Comparison of ENCODE assay signal across 9 cellular contexts in the genomic region with DNA sequence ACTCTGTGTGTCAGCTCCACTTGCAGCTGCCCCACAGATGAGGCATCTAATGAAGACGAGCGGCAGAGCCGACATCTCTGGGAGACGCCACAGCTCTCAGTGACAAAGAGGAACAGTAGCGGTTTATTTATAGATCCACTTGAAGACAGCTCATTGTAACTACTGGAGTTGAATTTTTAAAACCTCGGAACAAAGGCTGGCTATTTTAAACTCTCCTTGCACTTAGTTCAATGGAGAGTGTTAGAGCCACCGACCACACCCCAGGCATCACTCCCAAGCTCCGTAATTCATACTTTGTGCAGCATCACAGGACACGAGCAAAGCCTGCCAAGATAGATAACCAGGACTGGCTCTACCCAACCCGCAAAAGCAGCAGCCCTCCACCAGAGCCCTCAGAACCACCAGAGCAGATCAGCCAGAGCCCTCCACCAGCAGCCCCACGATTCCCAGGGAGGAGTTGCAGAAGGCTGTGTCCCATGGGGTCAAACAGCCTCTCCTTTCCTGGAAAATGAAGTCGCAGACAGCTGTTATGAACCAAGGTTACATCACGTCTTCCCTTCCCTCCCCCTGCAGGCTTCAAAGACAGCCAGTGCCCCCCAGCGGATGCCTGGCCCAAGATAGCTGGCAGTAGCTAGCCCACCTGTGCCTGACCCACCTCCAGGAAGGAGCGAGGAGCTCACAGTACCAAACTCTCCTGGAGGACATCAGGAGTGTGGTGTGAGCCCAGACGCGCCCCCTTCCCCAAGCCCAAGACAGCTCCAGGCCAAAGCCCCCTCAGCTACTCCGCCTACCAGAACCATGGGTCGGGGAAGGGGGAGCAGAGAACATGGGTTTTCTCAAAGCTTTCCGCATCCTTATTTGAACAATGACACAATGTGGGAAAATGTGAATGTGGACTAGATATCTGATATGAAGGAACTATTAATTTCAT. TPM values are rescaled to one million over a fixed set of nuclear protein-coding genes. Genes with fewer than 3 reads are reported as not detected.
DNase-seq lines count a peak whose midpoint lies in the region; ATAC-seq and TF ChIP-seq lines count a peak whose summit lies in the region.
"Had no signal": no experiment of that assay in that cellular context is flagged by ENCODE, and none has a peak within 500 bp of the region (broad histone marks: within the 10 kb centered on the region; RNA-seq: fewer than 3 reads in every experiment).

No MANE protein-coding gene starts in this region.

- peaks cover 7% of the 10 kb centered on the region for H3K4me1 ChIP-seq in mesenchymal stem cell (ENCODE audit: control insufficient read depth, insufficient read depth, low read depth, low read length)

- no peaks in the 10 kb centered on the region for H3K27me3 ChIP-seq in mesenchymal stem cell (ENCODE audit: control insufficient read depth in 1 of 2, insufficient read depth in 1 of 2, low read length in 2 of 2)

- H2BK120ac ChIP-seq in mesenchymal stem cell (ENCODE audit: low read depth, low read length), result no peak overlapping the region

- whole genome bisulfite sequencing in mesenchymal stem cell, result 67% methylated on average over 19 of the region's 20 CpGs

- H3K4me1 Mint-ChIP-seq in activated T-cell treated with anti-CD3 and anti-CD28 coated beads, Interleukin-2, amount 50 U/mL, for 72 hours (ENCODE audit: low read depth), result no peaks in the 10 kb centered on the region
- H3K4me1 Mint-ChIP-seq in activated T-cell treated with anti-CD3 and anti-CD28 coated beads, Interleukin-2, amount 50 U/mL, for 4 hours (ENCODE audit: low read depth), result no peaks in the 10 kb centered on the region
- H3K4me1 Mint-ChIP-seq in activated naive CD8-positive, alpha-beta T cell treated with anti-CD3 and anti-CD28 coated beads, Interleukin-2, amount 50 U/mL, for 24 hours, result peaks cover 9% of the 10 kb centered on the region

- H3K27ac Mint-ChIP-seq in activated T-cell treated with anti-CD3 and anti-CD28 coated beads, Interleukin-2, amount 50 U/mL, for 72 hours, result peak overlapping the region; percentile 82
- H3K27ac Mint-ChIP-seq in activated naive CD8-positive, alpha-beta T cell treated with anti-CD3 and anti-CD28 coated beads, Interleukin-2, amount 50 U/mL, for 24 hours, result no peak overlapping the region
- H3K27ac Mint-ChIP-seq: activated naive CD4-positive, alpha-beta T cell treated with anti-CD3 and anti-CD28 coated beads, Interleukin-2, amount 50 U/mL, for 24 hours had no signal

- H3K23ac ChIP-seq in mesenchymal stem cell (ENCODE audit: low read length in 2 of 2), result no peak overlapping the region

- no peak overlapping the region for H3K27ac ChIP-seq in mesenchymal stem cell (ENCODE audit: low read length, poor library complexity, severe bottlenecking)

- H2AFZ ChIP-seq in mesenchymal stem cell (ENCODE audit: low read depth, low read length), result no peak overlapping the region

- no peak overlapping the region for H3K4me2 ChIP-seq in mesenchymal stem cell (ENCODE audit: low read length, poor library complexity, severe bottlenecking)

- no peaks in the 10 kb centered on the region for H3K9me3 ChIP-seq in mesenchymal stem cell (ENCODE audit: control insufficient read depth, low read length)

- peak overlapping the region; percentile 16 for H3K9ac ChIP-seq in mesenchymal stem cell (ENCODE audit: low read length)

- peak overlapping the region; percentile 7 to 21 for H3K14ac ChIP-seq in mesenchymal stem cell (ENCODE audit: low read length in 2 of 2)

- no peak overlapping the region for H2BK5ac ChIP-seq in mesenchymal stem cell (ENCODE audit: low read depth, low read length, poor library complexity, severe bottlenecking)

- H2AK5ac ChIP-seq in mesenchymal stem cell (ENCODE audit: low read length, severe bottlenecking), result no peak overlapping the region

- peaks cover 0 to 8% of the 10 kb centered on the region in 2 donors for H3K36me3 Mint-ChIP-seq in activated T-cell treated with anti-CD3 and anti-CD28 coated beads, Interleukin-2, amount 50 U/mL, for 72 hours (ENCODE audit: insufficient read depth in 2 of 2)
- H3K36me3 Mint-ChIP-seq in activated T-cell treated with anti-CD3 and anti-CD28 coated beads, Interleukin-2, amount 50 U/mL, for 4 hours (ENCODE audit: insufficient read depth), result peaks cover 1% of the 10 kb centered on the region
- H3K36me3 Mint-ChIP-seq in activated naive CD8-positive, alpha-beta T cell treated with anti-CD3 and anti-CD28 coated beads, Interleukin-2, amount 50 U/mL, for 24 hours (ENCODE audit: low read depth), result peaks cover 13% of the 10 kb centered on the region
- H3K36me3 Mint-ChIP-seq: activated naive CD4-positive, alpha-beta T cell treated with anti-CD3 and anti-CD28 coated beads, Interleukin-2, amount 50 U/mL, for 24 hours had no signal

- no peaks in the 10 kb centered on the region for H3K27me3 Mint-ChIP-seq in activated T-cell treated with anti-CD3 and anti-CD28 coated beads, Interleukin-2, amount 50 U/mL, for 72 hours (ENCODE audit: low read depth)
- no peaks in the 10 kb centered on the region for H3K27me3 Mint-ChIP-seq in activated T-cell treated with anti-CD3 and anti-CD28 coated beads, Interleukin-2, amount 50 U/mL, for 4 hours (ENCODE audit: low read depth)
- no peaks in the 10 kb centered on the region for H3K27me3 Mint-ChIP-seq in activated naive CD8-positive, alpha-beta T cell treated with anti-CD3 and anti-CD28 coated beads, Interleukin-2, amount 50 U/mL, for 24 hours
- H3K27me3 Mint-ChIP-seq: activated naive CD4-positive, alpha-beta T cell treated with anti-CD3 and anti-CD28 coated beads, Interleukin-2, amount 50 U/mL, for 24 hours had no signal

- no peak overlapping the region for H4K8ac ChIP-seq in mesenchymal stem cell (ENCODE audit: low read length)

- H2BK12ac ChIP-seq in mesenchymal stem cell (ENCODE audit: low read length in 2 of 2), result no peak overlapping the region

- H3K36me3 ChIP-seq in mesenchymal stem cell (ENCODE audit: control insufficient read depth in 1 of 2, insufficient read depth in 2 of 2, low read depth in 1 of 2, low read length in 2 of 2), result peaks cover 0 to 7% of the 10 kb centered on the region in 2 experiments

- peaks cover 4% of the 10 kb centered on the region for H3K79me1 ChIP-seq in mesenchymal stem cell (replicated peaks; ENCODE audit: low read length, poor library complexity, severe bottlenecking)

- no peak overlapping the region for H2BK15ac ChIP-seq in mesenchymal stem cell (ENCODE audit: low read depth, poor library complexity, severe bottlenecking)

- no peak overlapping the region for H3K4me3 Mint-ChIP-seq in activated T-cell treated with anti-CD3 and anti-CD28 coated beads, Interleukin-2, amount 50 U/mL, for 72 hours
- no peak overlapping the region for H3K4me3 Mint-ChIP-seq in activated T-cell treated with anti-CD3 and anti-CD28 coated beads, Interleukin-2, amount 50 U/mL, for 4 hours
- no peak overlapping the region for H3K4me3 Mint-ChIP-seq in activated naive CD8-positive, alpha-beta T cell treated with anti-CD3 and anti-CD28 coated beads, Interleukin-2, amount 50 U/mL, for 24 hours
- H3K4me3 Mint-ChIP-seq: activated naive CD4-positive, alpha-beta T cell treated with anti-CD3 and anti-CD28 coated beads, Interleukin-2, amount 50 U/mL, for 24 hours had no signal

- ATAC-seq in activated T-cell treated with anti-CD3 and anti-CD28 coated beads, Interleukin-2, amount 50 U/mL, for 72 hours (replicated peaks in 1 of 2), result no peak
- no peak for ATAC-seq in activated T-cell treated with anti-CD3 and anti-CD28 coated beads, Interleukin-2, amount 50 U/mL, for 4 hours
- no peak for ATAC-seq in activated naive CD8-positive, alpha-beta T cell treated with anti-CD3 and anti-CD28 coated beads, Interleukin-2, amount 50 U/mL, for 24 hours
- ATAC-seq in HG03565 (IDR thresholded peaks at IDR 0.05; ENCODE audit: unreplicated experiment), result no peak
- no peak for ATAC-seq in GM21390 (IDR thresholded peaks at IDR 0.05; ENCODE audit: unreplicated experiment)

- H4K91ac ChIP-seq in mesenchymal stem cell (ENCODE audit: low read length), result peak overlapping the region; percentile 25

- H3K4me3 ChIP-seq in choroid plexus epithelial cell (ENCODE audit: low read depth, low read length) (no peak overlapping the region), mesenchymal stem cell (ENCODE audit: insufficient read depth in 1 of 2, low read depth in 1 of 2, low read length in 2 of 2) (peak overlapping the region in 1 of 2 experiments; percentile 33)

- no peak for DNase-seq in activated T-cell treated with anti-CD3 and anti-CD28 coated beads, Interleukin-2, amount 50 U/mL, for 72 hours
- no peak for DNase-seq in activated T-cell treated with anti-CD3 and anti-CD28 coated beads, Interleukin-2, amount 50 U/mL, for 4 hours
- DNase-seq in choroid plexus epithelial cell (ENCODE audit: low read depth), result peak; percentile 34
- peak; percentile 33 for DNase-seq in mesenchymal stem cell
- DNase-seq in activated naive CD8-positive, alpha-beta T cell treated with anti-CD3 and anti-CD28 coated beads, Interleukin-2, amount 50 U/mL, for 24 hours, result no peak
- DNase-seq in RKO (ENCODE audit: low spot score), result no peak

- H3K18ac ChIP-seq in mesenchymal stem cell (ENCODE audit: low read depth in 1 of 2, low read length in 2 of 2), result no peak overlapping the region

- no peak overlapping the region for H3K4ac ChIP-seq in mesenchymal stem cell (ENCODE audit: low read depth in 1 of 2, low read length in 2 of 2)

- no peaks in the 10 kb centered on the region for H3K9me3 Mint-ChIP-seq in activated T-cell treated with anti-CD3 and anti-CD28 coated beads, Interleukin-2, amount 50 U/mL, for 72 hours
- no peaks in the 10 kb centered on the region for H3K9me3 Mint-ChIP-seq in activated T-cell treated with anti-CD3 and anti-CD28 coated beads, Interleukin-2, amount 50 U/mL, for 4 hours
- H3K9me3 Mint-ChIP-seq in activated naive CD8-positive, alpha-beta T cell treated with anti-CD3 and anti-CD28 coated beads, Interleukin-2, amount 50 U/mL, for 24 hours, result no peaks in the 10 kb centered on the region
- H3K9me3 Mint-ChIP-seq: activated naive CD4-positive, alpha-beta T cell treated with anti-CD3 and anti-CD28 coated beads, Interleukin-2, amount 50 U/mL, for 24 hours had no signal

- TF ChIP-seq CTCF in choroid plexus epithelial cell (conservative IDR thresholded peaks at IDR 0.05; ENCODE audit: low read depth, low read length), result peak; percentile 41

RNA-seq across cellular contexts. Expression of a gene that starts 45.7 kb away (rescaled TPM):
- total RNA-seq in activated T-cell treated with anti-CD3 and anti-CD28 coated beads, Interleukin-2, amount 50 U/mL, for 72 hours, result 10 to 100 TPM; 28.6 to 39.0 TPM
- 10 to 100 TPM in 2 of 3 donors, 1 to 10 TPM in 1; 9.7 to 14.3 (median 11.7) TPM for total RNA-seq in activated T-cell treated with anti-CD3 and anti-CD28 coated beads, Interleukin-2, amount 50 U/mL, for 4 hours
- polyA plus RNA-seq in mesenchymal stem cell (2013, experiment 1 of 2), result 2.7 TPM
- polyA plus RNA-seq in mesenchymal stem cell (2013, experiment 2 of 2), result 2.4 TPM

RNA-seq across cellular contexts. Expression of a gene that starts 52.2 kb away (rescaled TPM):
- total RNA-seq in activated T-cell treated with anti-CD3 and anti-CD28 coated beads, Interleukin-2, amount 50 U/mL, for 72 hours, result 10 to 100 TPM; 12.8 to 15.7 TPM
- 10 to 100 TPM; 33.4 to 43.6 (median 38.1) TPM for total RNA-seq in activated T-cell treated with anti-CD3 and anti-CD28 coated beads, Interleukin-2, amount 50 U/mL, for 4 hours
- 30.5 TPM for polyA plus RNA-seq in mesenchymal stem cell (2013, experiment 1 of 2)
- 30.2 TPM for polyA plus RNA-seq in mesenchymal stem cell (2013, experiment 2 of 2)

Comparison
In these comparisons a context has a peak if more than half of its experiments do, and no peak if none do; other contexts are left out.
1. DNase-seq: peak in choroid plexus epithelial cell (single experiment) and mesenchymal stem cell (single experiment); none in activated T-cell treated with anti-CD3 and anti-CD28 coated beads, Interleukin-2, amount 50 U/mL, for 72 hours (0 of 2), activated T-cell treated with anti-CD3 and anti-CD28 coated beads, Interleukin-2, amount 50 U/mL, for 4 hours (single experiment), activated naive CD8-positive, alpha-beta T cell treated with anti-CD3 and anti-CD28 coated beads, Interleukin-2, amount 50 U/mL, for 24 hours (single experiment) and RKO (single experiment).